9 cellular contexts compared by ENCODE assay signal in the genomic region with DNA sequence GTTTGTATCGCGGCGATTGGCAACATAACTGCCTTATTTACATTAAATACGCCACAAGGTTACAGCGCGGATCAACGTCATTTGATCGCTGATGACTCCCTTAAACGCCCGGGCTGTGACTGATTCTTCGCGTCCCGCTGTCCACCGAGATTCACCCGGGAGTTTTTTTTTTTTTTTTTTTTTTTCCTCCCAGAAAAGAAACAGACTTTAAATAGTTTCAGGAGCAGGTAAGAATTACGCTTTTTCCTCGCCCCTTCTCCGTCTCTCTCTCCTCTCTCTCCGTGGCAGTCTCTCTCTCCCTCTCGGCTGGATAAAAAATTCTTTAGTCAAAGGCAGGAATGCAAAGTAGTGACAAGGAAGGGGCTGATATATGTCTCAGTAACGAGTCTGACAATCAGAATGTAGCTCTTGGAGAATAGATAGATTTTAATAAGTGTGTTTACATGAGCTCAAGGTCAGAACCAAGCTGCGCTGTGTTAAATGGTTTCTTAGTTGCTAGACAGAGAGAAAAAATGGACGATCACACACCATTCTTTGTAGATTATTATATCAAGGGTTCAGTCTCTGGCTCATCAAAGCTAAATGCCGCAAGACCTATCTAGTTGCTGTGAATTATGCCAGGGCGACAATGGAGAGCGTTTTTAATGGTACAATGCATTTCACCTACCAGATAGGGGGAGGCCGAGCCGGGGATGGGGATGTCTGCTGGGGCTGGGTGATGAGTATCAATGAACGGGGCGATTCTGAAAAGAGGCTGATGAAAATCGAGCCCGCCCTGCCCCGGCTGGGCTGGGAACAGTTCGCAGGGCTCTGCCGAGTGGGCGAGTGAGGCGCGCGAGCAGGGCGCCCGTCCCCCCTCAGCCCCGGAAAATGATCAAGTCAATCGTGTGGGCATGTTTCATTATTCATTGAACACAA.
DNase-seq lines count a peak whose midpoint lies in the region; ATAC-seq and TF ChIP-seq lines count a peak whose summit lies in the region.
"Had no signal": no experiment of that assay in that cellular context is flagged by ENCODE, and none has a peak within 500 bp of the region (broad histone marks: within the 10 kb centered on the region; RNA-seq: fewer than 3 reads in every experiment).

No MANE protein-coding gene starts in this region.

- peak overlapping the region in 9 of 10 donors; percentile 47 to 63 (median 56) for H3K4me3 ChIP-seq in heart right ventricle
- H3K4me3 ChIP-seq in adipocyte (ENCODE audit: low read length), result peak overlapping the region; percentile 41
- H3K4me3 ChIP-seq in mesodermal cell (ENCODE audit: extremely low read depth, insufficient read depth, low read length, poor library complexity, severe bottlenecking), result peak overlapping the region; percentile 42
- peak overlapping the region; percentile 76 for H3K4me3 ChIP-seq in urinary bladder (ENCODE audit: low read depth, low read length)

- DNase-seq in heart right ventricle (no peak), left ventricle myocardium superior (no peak), adipocyte (ENCODE audit: low read depth) (peak; percentile 18)
- no peak for DNase-seq in central memory CD4-positive, alpha-beta T cell
- DNase-seq: NCI-H187 treated with DMSO at 0.1 percent for 48 hours had no signal

- H3K4me1 ChIP-seq in heart right ventricle, result peaks cover 3 to 43% (median 24%) of the 10 kb centered on the region in 9 donors
- peaks cover 14% of the 10 kb centered on the region for H3K4me1 ChIP-seq in adipocyte (ENCODE audit: control insufficient read depth, insufficient read depth, low read length)
- peaks cover 15% of the 10 kb centered on the region for H3K4me1 ChIP-seq in mesodermal cell (ENCODE audit: control insufficient read depth, insufficient read depth, low read length, poor library complexity, severe bottlenecking)
- peaks cover 2% of the 10 kb centered on the region for H3K4me1 ChIP-seq in urinary bladder (ENCODE audit: insufficient read depth)

- H3K9ac ChIP-seq in adipocyte (ENCODE audit: low read length), result no peak overlapping the region

- H3K27ac ChIP-seq in heart right ventricle (peak overlapping the region in 3 of 10 donors; percentile 21 to 35 (median 24)), mesodermal cell (ENCODE audit: low read depth, low read length, severe bottlenecking) (no peak overlapping the region), urinary bladder (ENCODE audit: low read depth) (no peak overlapping the region)

- ATAC-seq in heart right ventricle (no peak), left ventricle myocardium superior (no peak), GM18517 (IDR thresholded peaks at IDR 0.05; ENCODE audit: unreplicated experiment) (no peak), HG02840 (IDR thresholded peaks at IDR 0.05; ENCODE audit: low FRiP score, unreplicated experiment) (no peak)

- no peaks in the 10 kb centered on the region for H3K9me3 ChIP-seq in heart right ventricle
- no peaks in the 10 kb centered on the region for H3K9me3 ChIP-seq in adipocyte (ENCODE audit: control insufficient read depth, low read length)
- no peaks in the 10 kb centered on the region for H3K9me3 ChIP-seq in mesodermal cell (ENCODE audit: control insufficient read depth, low read length)

- 4 to 5% methylated on average over 43 of the region's 43 CpGs for WGBS in heart right ventricle, 2 donors
- 1% methylated on average over 19 to 26 of the region's 43 CpGs for WGBS in mesodermal cell (ENCODE audit: insufficient coverage in 2 of 2), 2 experiments
- WGBS in urinary bladder, result 6% methylated on average over 43 of the region's 43 CpGs

- H3K27me3 ChIP-seq in heart right ventricle (peaks cover 0 to 99% (median 84%) of the 10 kb centered on the region in 7 donors), adipocyte (replicated peaks; ENCODE audit: control insufficient read depth, insufficient read depth, low read length) (peaks cover 46% of the 10 kb centered on the region)

- intact Hi-C loops in heart right ventricle (cut with DNase I) (loop anchor here (5.0 to 10.0 kb wide), 6 partner anchors 180 to 430 kb away; no protein-coding TSS in a partner anchor), left ventricle myocardium superior (cut with micrococcal nuclease) (loop anchor here (10.0 kb wide), 2 partner anchors 180 to 420 kb away; no protein-coding TSS in a partner anchor)

- H3K36me3 ChIP-seq in heart right ventricle, result no peaks in the 10 kb centered on the region
- H3K36me3 ChIP-seq in adipocyte (ENCODE audit: control insufficient read depth, insufficient read depth, low read length, severe bottlenecking), result no peaks in the 10 kb centered on the region
- no peaks in the 10 kb centered on the region for H3K36me3 ChIP-seq in mesodermal cell (ENCODE audit: control insufficient read depth, insufficient read depth, low read length)
- no peaks in the 10 kb centered on the region for H3K36me3 ChIP-seq in urinary bladder (ENCODE audit: insufficient read depth)

- TF ChIP-seq CTCF in heart right ventricle (IDR thresholded peaks at IDR 0.05), result no peak
